In the genomic region with DNA sequence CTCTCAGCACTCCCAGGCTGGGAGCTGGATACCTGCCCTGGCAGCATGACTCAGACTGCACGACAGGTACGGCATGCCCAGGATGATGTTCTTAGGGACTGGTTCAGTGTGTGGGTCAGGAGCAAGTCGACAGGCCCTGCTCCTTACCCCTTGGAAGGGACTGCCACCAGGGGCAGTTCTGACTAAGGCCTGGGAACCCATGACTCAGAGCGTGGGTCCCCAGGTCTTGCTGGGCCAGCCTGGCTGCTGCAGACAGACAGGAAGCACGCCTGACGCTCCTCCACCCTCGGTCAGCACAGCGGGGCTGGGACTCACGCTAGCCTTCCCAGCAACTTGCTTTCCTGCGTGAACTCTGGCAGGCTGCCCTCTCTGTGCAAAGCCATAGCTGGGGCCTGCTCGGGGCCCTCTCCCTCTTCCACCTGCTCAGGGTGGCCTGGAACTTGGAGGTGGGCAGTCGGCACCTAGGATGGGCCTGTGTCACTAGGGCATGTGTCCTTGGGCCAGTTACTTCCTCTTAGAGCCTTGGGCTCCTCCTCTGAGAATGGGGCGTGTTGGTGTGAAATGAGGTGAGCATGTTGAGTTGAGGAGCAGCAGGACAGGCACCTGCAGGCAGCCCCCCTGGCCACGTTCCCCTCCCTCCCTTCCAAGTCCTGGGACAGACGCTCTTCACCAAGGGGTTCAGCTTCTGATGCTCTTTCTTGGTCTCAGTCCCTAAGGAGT, we compare ENCODE assay signal across 8 cellular contexts.
A peak's percentile ranks its signal among the peaks of the same experiment; 100 is the strongest.
DNase-seq lines count a peak whose midpoint lies in the region; ATAC-seq and TF ChIP-seq lines count a peak whose summit lies in the region.
"Not testable (repeated sequence)": the region's sequence is repeated elsewhere in the genome, so short reads cannot be mapped to it uniquely, and the experiment has no call there.

No MANE protein-coding gene starts in this region.

- H3K36me3 ChIP-seq in Panc1 (ENCODE audit: control insufficient read depth, insufficient read depth, low read length); right lobe of liver: not testable (repeated sequence)

- not testable (repeated sequence) for BruUV-seq in Panc1 (replicated peaks; lab: Mats Ljungman, UMichigan); MCF 10A (replicated peaks; lab: Mats Ljungman, UMichigan)

- H3K27ac ChIP-seq in Panc1 (ENCODE audit: low read length); right lobe of liver: not testable (repeated sequence)

- DNase-seq in ACHN (peak; percentile 8), MCF 10A (ENCODE audit: unreplicated experiment) (peak; percentile 59)
- not testable (repeated sequence) for DNase-seq in Panc1 (ENCODE audit: low read depth, low spot score); right lobe of liver

- H3K4me3 ChIP-seq in Panc1 (ENCODE audit: low read depth in 2 of 2, low read length in 2 of 2); right lobe of liver: not testable (repeated sequence)

- not testable (repeated sequence) for TF ChIP-seq POLR2A in right lobe of liver (IDR thresholded peaks at IDR 0.05)

- H3K4me1 Mint-ChIP-seq in MCF 10A (ENCODE audit: insufficient read depth, unreplicated experiment) = not testable (repeated sequence)

- POLR2A ChIA-PET in Panc1 (lab: Charles Lee); MCF 10A (lab: Yijun Ruan, JAX): not testable (repeated sequence)

- H3K27me3 ChIP-seq in Panc1 (ENCODE audit: control insufficient read depth, insufficient read depth, low read length); right lobe of liver: not testable (repeated sequence)

- in situ Hi-C loops in ACHN (cut with HindIII; ENCODE audit: low pct_ligation_motif_present, low pct_unique_long_range_greater_than_20kb, low sequenced_read_pairs); Panc1 (cut with HindIII; ENCODE audit: low pct_unique_long_range_greater_than_20kb, low sequenced_read_pairs): not testable (repeated sequence)

- CTCF ChIA-PET in Panc1 (lab: Charles Lee); MCF 10A (lab: Yijun Ruan, JAX): not testable (repeated sequence)

- H3K4me1 ChIP-seq in Panc1 (ENCODE audit: control insufficient read depth, insufficient read depth, low read length); right lobe of liver: not testable (repeated sequence)

- ATAC-seq in GM18511 (IDR thresholded peaks at IDR 0.05; ENCODE audit: unreplicated experiment) (peak; percentile 82), GM19463 (IDR thresholded peaks at IDR 0.05; ENCODE audit: unreplicated experiment) (peak; percentile 84), HG02642 (IDR thresholded peaks at IDR 0.05; ENCODE audit: poor library complexity, unreplicated experiment) (peak; percentile 66), HG03354 (IDR thresholded peaks at IDR 0.05; ENCODE audit: poor library complexity, severe bottlenecking, unreplicated experiment) (peak; percentile 60), Panc1 (peak; percentile 86), right lobe of liver (peak; percentile 16 to 68 (median 35))

- not testable (repeated sequence) for H3K27ac Mint-ChIP-seq in MCF 10A (ENCODE audit: low read depth, unreplicated experiment)

- WGBS in right lobe of liver (ENCODE audit: insufficient coverage, low coverage, low lambda C conversion rate, missing lambda C conversion rate) = no CpG with 5 or more reads among the region's 15 CpGs

- not testable (repeated sequence) for TF ChIP-seq CTCF in Panc1 (IDR thresholded peaks at IDR 0.05); MCF 10A (IDR thresholded peaks at IDR 0.05; ENCODE audit: unreplicated experiment); right lobe of liver (IDR thresholded peaks at IDR 0.05)

- not testable (repeated sequence) for H3K9me3 ChIP-seq in Panc1 (ENCODE audit: control insufficient read depth, insufficient read depth, low read depth, low read length); right lobe of liver

- H3K27me3 Mint-ChIP-seq in MCF 10A (ENCODE audit: insufficient read depth, unreplicated experiment) = not testable (repeated sequence)

- H3K4me3 Mint-ChIP-seq in MCF 10A (ENCODE audit: unreplicated experiment) = not testable (repeated sequence)

- H3K36me3 Mint-ChIP-seq in MCF 10A (ENCODE audit: insufficient read depth, unreplicated experiment) = not testable (repeated sequence)

- H3K9me3 Mint-ChIP-seq in MCF 10A (ENCODE audit: unreplicated experiment) = not testable (repeated sequence)

- intact Hi-C loops in Panc1 (cut with micrococcal nuclease; ENCODE audit: unreplicated experiment); MCF 10A (cut with micrococcal nuclease); right lobe of liver (cut with DNase I): not testable (repeated sequence)

Comparison
In these comparisons a context has a peak if more than half of its experiments do, and no peak if none do; other contexts are left out.
1. ATAC-seq: peak in every context shown above with its lines; median percentile 86 in Panc1; 84 in GM19463; 82 in GM18511; 66 in HG02642; 60 in HG03354; 35 in right lobe of liver.